8 cellular contexts compared by ENCODE assay signal in genomic region chr22:39502789-39503464, GRCh38. TPM values are rescaled to one million over a fixed set of nuclear protein-coding genes. Genes with fewer than 3 reads are reported as not detected.
DNase-seq lines count a peak whose midpoint lies in the region; ATAC-seq and TF ChIP-seq lines count a peak whose summit lies in the region.

No MANE protein-coding gene starts in this region.

- intact Hi-C loops in gastrocnemius medialis (cut with DNase I; ENCODE audit: low total_unique reads): loop anchor here (1.0 to 10.0 kb wide), 5 partner anchors 17 to 1352 kb away; partner anchors contain the start of genes ATF4, RPS19BP1, ST13 and TAB1

- no peak for TF ChIP-seq CTCF in gastrocnemius medialis (IDR thresholded peaks at IDR 0.05 in 4 of 5, conservative IDR thresholded peaks at IDR 0.05 in 1 of 5)

- H3K27ac ChIP-seq in SJCRH30: peak overlapping the region; percentile 57
- peak overlapping the region; percentile 85 to 95 (median 90) for H3K27ac ChIP-seq in gastrocnemius medialis

- H3K36me3 ChIP-seq in HAP-1 (replicated peaks): peaks cover 53% of the 10 kb centered on the region
- peaks cover 26% of the 10 kb centered on the region for H3K36me3 ChIP-seq in SJCRH30
- peaks cover 0 to 40% of the 10 kb centered on the region in 2 donors for H3K36me3 ChIP-seq in gastrocnemius medialis

- H3K4me3 ChIP-seq in HAP-1 (peak overlapping the region; percentile 86), SJCRH30 (peak overlapping the region; percentile 87), gastrocnemius medialis (peak overlapping the region; percentile 89 to 94 (median 90))

- H3K9me3 ChIP-seq in HAP-1 (no peaks in the 10 kb centered on the region), SJCRH30 (replicated peaks) (no peaks in the 10 kb centered on the region), gastrocnemius medialis (no peaks in the 10 kb centered on the region)

- peak; percentile 8 to 12 for ATAC-seq in gastrocnemius medialis
- ATAC-seq in HG02642 (IDR thresholded peaks at IDR 0.05; ENCODE audit: poor library complexity, unreplicated experiment): no peak

- H3K4me1 ChIP-seq in HAP-1: peaks cover 10% of the 10 kb centered on the region
- H3K4me1 ChIP-seq in SJCRH30: peaks cover 8% of the 10 kb centered on the region; the same call in 1 of the 2 replicates
- peaks cover 29 to 30% of the 10 kb centered on the region in 2 donors for H3K4me1 ChIP-seq in gastrocnemius medialis

- in situ Hi-C loops in HAP-1 (cut with MboI; ENCODE audit: low sequenced_read_pairs): no loop called here
- in situ Hi-C loops in gastrocnemius medialis (cut with MboI; ENCODE audit: low sequenced_read_pairs in 4 of 4): loop anchor here in 2 of 4 donors (10.0 to 25.0 kb wide), 3 partner anchors 98 to 341 kb away; partner anchors contain the start of genes CBX7 (in 2 of the 2) and RPL3 (in 1 of the 2)

- DNase-seq in HAP-1 (ENCODE audit: low spot score in 2 of 2) (no peak), SJCRH30 (peak; percentile 55 to 57), fibroblast of peridontal ligament (ENCODE audit: extremely low read depth) (peak; percentile 44), gastrocnemius medialis (no peak), DMS 273 treated with DMSO at 0.1 percent for 48 hours (lab: John Stamatoyannopoulos, UW) (no peak), activated gamma-delta T cell (lab: John Stamatoyannopoulos, UW) (no peak), middle frontal gyrus (ENCODE audit: extremely low spot score, low spot score) (no peak)

- TF ChIP-seq POLR2A in gastrocnemius medialis (IDR thresholded peaks at IDR 0.05): no peak

- H3K27me3 ChIP-seq in HAP-1 (ENCODE audit: low read depth): no peaks in the 10 kb centered on the region
- no peaks in the 10 kb centered on the region for H3K27me3 ChIP-seq in SJCRH30
- no peaks in the 10 kb centered on the region for H3K27me3 ChIP-seq in gastrocnemius medialis

RNA-seq across cellular contexts. Expression of gene MIEF1, which starts 0.8 kb away (rescaled TPM):
- total RNA-seq in SJCRH30 (2014; rRNA removed; shearing (Covaris generic)): 31.5 and 32.0 TPM in 2 replicates
- 10 to 100 TPM; 11.4 to 25.4 (median 12.9) TPM for total RNA-seq in gastrocnemius medialis

RNA-seq across cellular contexts. Expression of gene ATF4, which starts 17.4 kb away (rescaled TPM):
- 190 and 238 TPM in 2 replicates for total RNA-seq in SJCRH30 (2014; rRNA removed; shearing (Covaris generic))
- 100 to 1,000 TPM; 480 to 666 (median 533) TPM for total RNA-seq in gastrocnemius medialis

RNA-seq across cellular contexts. Expression of gene RPS19BP1, which starts 29.6 kb away (rescaled TPM):
- total RNA-seq in SJCRH30 (2014; rRNA removed; shearing (Covaris generic)): 48.3 and 66.2 TPM in 2 replicates
- total RNA-seq in gastrocnemius medialis: 100 to 1,000 TPM in 2 of 4 donors, 10 to 100 TPM in 2; 72.2 to 128 (median 104) TPM

RNA-seq across cellular contexts. Expression of gene MGAT3, which starts 46.1 kb away (rescaled TPM):
- not detected in 2 replicates for total RNA-seq in SJCRH30 (2014; rRNA removed; shearing (Covaris generic))
- 1 to 10 TPM in 1 of 4 donors, under 1 TPM in 3; 0.55 to 1.0 (median 0.59) TPM for total RNA-seq in gastrocnemius medialis

Comparison
In these comparisons a context has a peak if more than half of its experiments do, and no peak if none do; other contexts are left out.
1. DNase-seq: peak in SJCRH30 (2 of 2) and fibroblast of peridontal ligament (single experiment); none in HAP-1 (0 of 2), gastrocnemius medialis (0 of 2), DMS 273 treated with DMSO at 0.1 percent for 48 hours (single experiment), activated gamma-delta T cell (single experiment) and middle frontal gyrus (single experiment).
2. Peak in every context shown above with its lines, with median percentiles within 50 percentile points of each other: H3K4me3 ChIP-seq.